8 cellular contexts compared by ENCODE assay signal in the genomic region with DNA sequence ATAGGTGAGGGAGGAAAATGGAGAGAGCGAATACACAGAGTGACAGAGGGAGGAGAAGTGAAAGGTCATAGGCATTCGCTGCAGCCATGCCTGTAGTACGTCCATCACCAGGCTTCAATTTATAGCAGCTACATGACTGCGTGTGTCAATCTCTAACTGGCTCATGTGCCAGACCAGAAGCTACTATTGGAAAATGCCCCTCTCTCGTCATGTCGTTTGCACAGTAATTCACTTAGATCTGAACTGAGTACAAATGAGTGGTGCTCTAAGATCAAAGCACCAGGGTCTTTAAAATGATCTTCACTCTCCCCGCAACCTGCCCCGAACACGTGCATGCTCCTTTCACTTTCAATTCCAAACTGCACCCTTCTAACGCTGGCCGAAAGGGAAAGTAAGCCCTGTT. TPM values are rescaled to one million over a fixed set of nuclear protein-coding genes. Genes with fewer than 3 reads are reported as not detected.
DNase-seq lines count a peak whose midpoint lies in the region; ATAC-seq lines count a peak whose summit lies in the region.

No MANE protein-coding gene starts in this region.

- H3K27ac Mint-ChIP-seq in activated CD4-positive, alpha-beta T cell treated with anti-CD3 and anti-CD28 coated beads, Interleukin-2, amount 10 ng/mL, durations not matched to agents 24 days and 14 days: peak overlapping the region; percentile 65

- H3K27me3 Mint-ChIP-seq in activated CD4-positive, alpha-beta T cell treated with anti-CD3 and anti-CD28 coated beads, Interleukin-2, amount 10 ng/mL, durations not matched to agents 24 days and 14 days: peaks cover 2% of the 10 kb centered on the region

- no peaks in the 10 kb centered on the region for H3K36me3 ChIP-seq in endocrine pancreas (ENCODE audit: control insufficient read depth, insufficient read depth, low read length)

- H3K9me3 ChIP-seq in endocrine pancreas (ENCODE audit: control insufficient read depth, low read length): no peaks in the 10 kb centered on the region

- intact Hi-C loops in activated CD4-positive, alpha-beta T cell treated with anti-CD3 and anti-CD28 coated beads, Interleukin-2, amount 10 ng/mL, durations not matched to agents 24 days and 14 days (cut with micrococcal nuclease): no loop called here
- intact Hi-C loops in posterior cingulate gyrus (cut with DNase I): no loop called here

- no peaks in the 10 kb centered on the region for H3K27me3 ChIP-seq in endocrine pancreas (ENCODE audit: control insufficient read depth, insufficient read depth, low read length)

- peaks cover 28% of the 10 kb centered on the region for H3K36me3 Mint-ChIP-seq in activated CD4-positive, alpha-beta T cell treated with anti-CD3 and anti-CD28 coated beads, Interleukin-2, amount 10 ng/mL, durations not matched to agents 24 days and 14 days (ENCODE audit: low read depth)

- peaks cover 11% of the 10 kb centered on the region for H3K4me1 Mint-ChIP-seq in activated CD4-positive, alpha-beta T cell treated with anti-CD3 and anti-CD28 coated beads, Interleukin-2, amount 10 ng/mL, durations not matched to agents 24 days and 14 days

- peaks cover 7% of the 10 kb centered on the region for H3K4me1 ChIP-seq in endocrine pancreas (ENCODE audit: control insufficient read depth, insufficient read depth, low read length)

- H3K9me3 Mint-ChIP-seq in activated CD4-positive, alpha-beta T cell treated with anti-CD3 and anti-CD28 coated beads, Interleukin-2, amount 10 ng/mL, durations not matched to agents 24 days and 14 days: peaks cover 18% of the 10 kb centered on the region

- ATAC-seq in HG03469 (IDR thresholded peaks at IDR 0.05; ENCODE audit: unreplicated experiment): no peak

- DNase-seq in Jurkat, Clone E6-1 (ENCODE audit: low read depth, low spot score): peak; percentile 20
- peak; percentile 84 for DNase-seq in activated CD4-positive, alpha-beta T cell treated with anti-CD3 and anti-CD28 coated beads, Interleukin-2, amount 10 ng/mL, durations not matched to agents 24 days and 14 days
- DNase-seq in stimulated activated CD4-positive, alpha-beta T cell treated with anti-CD3 and anti-CD28 coated beads, Interleukin-4, amount 100 ng/mL, for 4 hours: peak; percentile 12 to 58
- no peak for DNase-seq in NCI-H1436 (lab: John Stamatoyannopoulos, UW)
- DNase-seq in posterior cingulate gyrus: no peak
- no peak for DNase-seq in D341Med (ENCODE audit: low spot score)

- no peak overlapping the region for H3K9ac ChIP-seq in endocrine pancreas (ENCODE audit: control insufficient read depth, insufficient read depth, low read length)

- peak overlapping the region; percentile 3; the same call in 1 of the 2 replicates for H3K4me3 ChIP-seq in Jurkat, Clone E6-1 (ENCODE audit: low read length)
- H3K4me3 ChIP-seq in endocrine pancreas (ENCODE audit: control insufficient read depth, insufficient read depth, low read length): peak overlapping the region; percentile 70

- peak overlapping the region; percentile 75 for H3K4me3 Mint-ChIP-seq in activated CD4-positive, alpha-beta T cell treated with anti-CD3 and anti-CD28 coated beads, Interleukin-2, amount 10 ng/mL, durations not matched to agents 24 days and 14 days

RNA-seq across cellular contexts. Expression of a gene that starts 51.3 kb away (rescaled TPM):
- 2.2 TPM for polyA plus RNA-seq in Jurkat, Clone E6-1 (2012; ENCODE audit: insufficient read depth, insufficient read length)
- total RNA-seq in activated CD4-positive, alpha-beta T cell treated with anti-CD3 and anti-CD28 coated beads, Interleukin-2, amount 10 ng/mL, durations not matched to agents 24 days and 14 days: 8.9 and 9.6 TPM in 2 replicates

Comparison
In these comparisons a context has a peak if more than half of its experiments do, and no peak if none do; other contexts are left out.
1. DNase-seq: peak in Jurkat, Clone E6-1 (single experiment), activated CD4-positive, alpha-beta T cell treated with anti-CD3 and anti-CD28 coated beads, Interleukin-2, amount 10 ng/mL, durations not matched to agents 24 days and 14 days (single experiment) and stimulated activated CD4-positive, alpha-beta T cell treated with anti-CD3 and anti-CD28 coated beads, Interleukin-4, amount 100 ng/mL, for 4 hours (2 of 2); none in NCI-H1436 (single experiment), posterior cingulate gyrus (0 of 10) and D341Med (single experiment).